Comparison of ENCODE assay signal across 20 cellular contexts in the genomic region with DNA sequence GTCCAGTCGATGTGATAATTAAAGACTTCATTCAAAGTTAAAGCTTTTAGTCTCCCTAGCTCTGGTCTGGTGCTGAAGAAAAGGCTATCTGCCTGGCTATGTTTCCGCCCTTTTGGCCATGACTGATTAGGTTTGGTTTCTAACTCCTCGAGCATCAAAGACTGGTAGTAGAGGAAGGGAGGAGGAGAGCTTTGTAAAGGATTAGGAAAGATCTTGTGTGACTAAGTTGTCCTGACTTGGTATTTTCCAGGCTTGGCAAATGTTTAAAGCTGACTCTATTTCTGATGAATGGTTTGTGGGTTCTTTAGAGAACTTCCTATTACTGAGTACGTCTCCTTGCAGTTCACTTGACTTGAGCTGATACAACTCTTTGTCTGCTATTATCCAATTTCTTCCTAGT.
DNase-seq lines count a peak whose midpoint lies in the region; ATAC-seq, FAIRE-seq and TF ChIP-seq lines count a peak whose summit lies in the region.
"Had no signal": no experiment of that assay in that cellular context is flagged by ENCODE, and none has a peak within 500 bp of the region (broad histone marks: within the 10 kb centered on the region; RNA-seq: fewer than 3 reads in every experiment).

No MANE protein-coding gene starts in this region.

- ATAC-seq in IMR-90 (ENCODE audit: low read depth) = peak; percentile 27; the same call in 1 of the 2 replicates
- ATAC-seq: activated CD4-positive, CD25-positive, alpha-beta regulatory T cell treated with anti-CD3 and anti-CD28 coated beads, Interleukin-2, amount 50 U/mL, for 24 hours; activated CD8-positive, alpha-beta memory T cell treated with anti-CD3 and anti-CD28 coated beads, Interleukin-2, amount 10 ng/mL, durations not matched to agents 7 days and 5 days had no signal

- no TSS peak for BruUV-seq in IMR-90 (replicated peaks; lab: Mats Ljungman, UMichigan)
- no TSS peak for BruUV-seq in mammary epithelial cell (replicated peaks; lab: Mats Ljungman, UMichigan)

- H3K4me1 ChIP-seq in IMR-90 (ENCODE audit: control insufficient read depth, insufficient read depth, low read length) = peaks cover 1% of the 10 kb centered on the region; the same call in 1 of the 2 replicates
- H3K4me1 ChIP-seq in mammary epithelial cell (ENCODE audit: insufficient read depth, low read length) = peaks cover 10% of the 10 kb centered on the region
- H3K4me1 ChIP-seq in hepatocyte (ENCODE audit: insufficient read depth) = no peaks in the 10 kb centered on the region
- H3K4me1 ChIP-seq in smooth muscle cell (ENCODE audit: low read depth) = peaks cover 11% of the 10 kb centered on the region
- H3K4me1 ChIP-seq: prostate gland had no signal

- no peak overlapping the region for H3K18ac ChIP-seq in IMR-90 (ENCODE audit: low read depth, low read length)

- no peaks in the 10 kb centered on the region for H3K9me1 ChIP-seq in IMR-90 (ENCODE audit: insufficient read depth, low read length)

- no peak for FAIRE-seq in H54 (lab: Jason Lieb, UNC)
- FAIRE-seq: RCC 7860 had no signal

- no peak for TF ChIP-seq POLR2A in IMR-90 (IDR thresholded peaks at IDR 0.05; ENCODE audit: low read depth, low read length)
- TF ChIP-seq POLR2A in H54 (IDR thresholded peaks at IDR 0.05; ENCODE audit: low read depth, low read length) = no peak

- no peak for TF ChIP-seq RAD21 in IMR-90 (IDR thresholded peaks at IDR 0.05; ENCODE audit: low read length)

- no peak overlapping the region for H2AFZ ChIP-seq in IMR-90 (replicated peaks; ENCODE audit: low read length, poor library complexity)
- H2AFZ ChIP-seq in mammary epithelial cell (ENCODE audit: low read depth, low read length) = peak overlapping the region; percentile 36
- no peak overlapping the region for H2AFZ ChIP-seq in hepatocyte
- H2AFZ ChIP-seq in smooth muscle cell (ENCODE audit: low read depth) = no peak overlapping the region

- H2AK9ac ChIP-seq in IMR-90 (replicated peaks; ENCODE audit: low read depth, low read length, poor library complexity) = no peak overlapping the region

- DNase-seq in IMR-90 (peak; percentile 64), mammary epithelial cell (peak; percentile 60), hepatocyte (ENCODE audit: low spot score) (peak; percentile 16), smooth muscle cell (lab: John Stamatoyannopoulos, UW; ENCODE audit: unreplicated experiment) (no peak), nucleus accumbens (lab: John Stamatoyannopoulos, UW) (no peak), H54 (ENCODE audit: insufficient read length, low spot score) (no peak), DMS 273 treated with DMSO at 0.1 percent for 48 hours (lab: John Stamatoyannopoulos, UW) (no peak)
- DNase-seq: activated CD8-positive, alpha-beta memory T cell treated with anti-CD3 and anti-CD28 coated beads, Interleukin-2, amount 10 ng/mL, durations not matched to agents 7 days and 5 days; activated gamma-delta T cell; CD4-positive, alpha-beta memory T cell; effector CD8-positive, alpha-beta T cell; immature natural killer cell; Karpas-422; NCI-H187; stimulated activated CD4-positive, alpha-beta T cell treated with anti-CD3 and anti-CD28 coated beads, Interleukin-15, amount 100 ng/mL, for 24 hours; T-helper 1 cell had no signal

- H2BK15ac ChIP-seq in IMR-90 (ENCODE audit: low read depth, low read length) = no peak overlapping the region

- H3K14ac ChIP-seq in IMR-90 (replicated peaks; ENCODE audit: low read depth, low read length) = no peak overlapping the region

- H3K9me2 ChIP-seq in hepatocyte (replicated peaks; ENCODE audit: insufficient read depth) = no peaks in the 10 kb centered on the region

- H3K9me3 ChIP-seq in IMR-90 (ENCODE audit: control insufficient read depth, insufficient read depth, low read length) (no peaks in the 10 kb centered on the region), mammary epithelial cell (replicated peaks; ENCODE audit: insufficient read depth, low read length) (no peaks in the 10 kb centered on the region), hepatocyte (ENCODE audit: low read depth) (no peaks in the 10 kb centered on the region), smooth muscle cell (replicated peaks; ENCODE audit: low read depth) (no peaks in the 10 kb centered on the region)
- H3K9me3 ChIP-seq: prostate gland had no signal

- H3K79me1 ChIP-seq in IMR-90 (ENCODE audit: low read depth in 1 of 2, low read length in 2 of 2) = no peaks in the 10 kb centered on the region

- no peak overlapping the region for H2AK5ac ChIP-seq in IMR-90 (ENCODE audit: low read depth, low read length)

- POLR2A ChIA-PET in IMR-90 (lab: Charles Lee; ENCODE audit: unreplicated experiment) = interaction anchor here (0.6 kb wide), 1 partner anchor 10 kb away, joined by 5 read pairs; no protein-coding TSS in a partner anchor

- H4K91ac ChIP-seq in IMR-90 (ENCODE audit: insufficient read depth, low read depth, low read length) = no peak overlapping the region

- CTCF ChIA-PET in IMR-90 (lab: Yijun Ruan, JAX) (interaction anchor here (1.6 kb wide), 1 partner anchor 9 kb away, joined by 7 read pairs; no protein-coding TSS in a partner anchor), mammary epithelial cell (lab: Charles Lee; ENCODE audit: low non-redundant PET) (no interaction called here)

- no peak overlapping the region for H3K23ac ChIP-seq in IMR-90 (ENCODE audit: low read depth, low read length)

- 43% methylated on average over 2 of the region's 4 CpGs; no CpG with 5 or more reads in 1 of the 2 experiments for WGBS in IMR-90 (ENCODE audit: extremely low coverage in 2 of 2, insufficient read length in 1 of 2), 2 experiments
- WGBS in mammary epithelial cell (ENCODE audit: low coverage, missing lambda C conversion rate) = 86% methylated on average over 4 of the region's 4 CpGs
- WGBS in hepatocyte (ENCODE audit: low lambda C conversion rate, missing lambda C conversion rate) = 55% methylated on average over 4 of the region's 4 CpGs
- 9% methylated on average over 4 of the region's 4 CpGs for WGBS in smooth muscle cell (ENCODE audit: low lambda C conversion rate)

- H3K4me3 ChIP-seq in IMR-90 (ENCODE audit: insufficient read depth, low read depth, low read length) (no peak overlapping the region), mammary epithelial cell (replicated peaks in 1 of 3; ENCODE audit: insufficient read depth in 1 of 3, low read depth in 2 of 3, low read length in 3 of 3) (no peak overlapping the region), hepatocyte (no peak overlapping the region), smooth muscle cell (no peak overlapping the region)
- H3K4me3 ChIP-seq: cardiac muscle cell, prostate gland had no signal

- H3K27ac ChIP-seq in IMR-90 (ENCODE audit: insufficient read depth, low read length) (no peak overlapping the region), mammary epithelial cell (ENCODE audit: insufficient read depth, low read depth, low read length) (peak overlapping the region; percentile 10), hepatocyte (no peak overlapping the region), smooth muscle cell (ENCODE audit: low read depth) (peak overlapping the region; percentile 77)
- H3K27ac ChIP-seq: cardiac muscle cell, prostate gland had no signal

- no peak overlapping the region for H3K4me2 ChIP-seq in IMR-90 (ENCODE audit: low read depth, low read length)
- H3K4me2 ChIP-seq in mammary epithelial cell (ENCODE audit: insufficient read depth, low read depth, low read length) = no peak overlapping the region
- H3K4me2 ChIP-seq in hepatocyte = no peak overlapping the region
- H3K4me2 ChIP-seq in smooth muscle cell = peak overlapping the region; percentile 78

- no peak overlapping the region for H4K8ac ChIP-seq in IMR-90 (ENCODE audit: low read depth in 2 of 2, low read length in 2 of 2)

- H2BK120ac ChIP-seq in IMR-90 (ENCODE audit: low read depth, low read length) = no peak overlapping the region

- no peak overlapping the region for H3K4ac ChIP-seq in IMR-90 (ENCODE audit: low read depth, low read length)

- dilution Hi-C loops in IMR-90 (cut with HindIII; ENCODE audit: low sequenced_read_pairs, unreplicated experiment) = no loop called here
- dilution Hi-C loops in mammary epithelial cell (cut with HindIII; ENCODE audit: low sequenced_read_pairs) = no loop called here

- in situ Hi-C loops in IMR-90 (cut with MboI; ENCODE audit: low sequenced_read_pairs) = no loop called here
- in situ Hi-C loops in mammary epithelial cell (cut with MboI; ENCODE audit: low sequenced_read_pairs in 2 of 2) = no loop called here

- no peak overlapping the region for H3K56ac ChIP-seq in IMR-90 (ENCODE audit: extremely low read depth, insufficient read depth, low read length)

- H4K5ac ChIP-seq in IMR-90 (ENCODE audit: low read depth, low read length) = no peak overlapping the region

- intact Hi-C loops in IMR-90 (cut with micrococcal nuclease) (no loop called here), mammary epithelial cell (cut with micrococcal nuclease) (no loop called here)

- no peaks in the 10 kb centered on the region for H3K79me2 ChIP-seq in mammary epithelial cell (ENCODE audit: insufficient read depth, low read length)
- no peaks in the 10 kb centered on the region for H3K79me2 ChIP-seq in hepatocyte
- no peaks in the 10 kb centered on the region for H3K79me2 ChIP-seq in smooth muscle cell (ENCODE audit: low read depth)

- H3K36me3 ChIP-seq in IMR-90 (ENCODE audit: control insufficient read depth, insufficient read depth, low read length) (no peaks in the 10 kb centered on the region), mammary epithelial cell (ENCODE audit: insufficient read depth, low read length) (no peaks in the 10 kb centered on the region), hepatocyte (replicated peaks; ENCODE audit: insufficient read depth, low read depth) (no peaks in the 10 kb centered on the region), smooth muscle cell (ENCODE audit: low read depth) (no peaks in the 10 kb centered on the region)
- H3K36me3 ChIP-seq: cardiac muscle cell, prostate gland had no signal

- H4K20me1 ChIP-seq in IMR-90 (ENCODE audit: insufficient read depth, low read length) = no peaks in the 10 kb centered on the region
- no peaks in the 10 kb centered on the region for H4K20me1 ChIP-seq in mammary epithelial cell (ENCODE audit: insufficient read depth, low read length)
- no peaks in the 10 kb centered on the region for H4K20me1 ChIP-seq in hepatocyte (ENCODE audit: insufficient read depth, poor library complexity, severe bottlenecking)
- no peaks in the 10 kb centered on the region for H4K20me1 ChIP-seq in smooth muscle cell (ENCODE audit: low read depth)

- H3K27me3 ChIP-seq in IMR-90 (ENCODE audit: control insufficient read depth, insufficient read depth, low read length) = no peaks in the 10 kb centered on the region
- no peaks in the 10 kb centered on the region for H3K27me3 ChIP-seq in mammary epithelial cell (ENCODE audit: insufficient read depth, low read length)
- no peaks in the 10 kb centered on the region for H3K27me3 ChIP-seq in hepatocyte
- H3K27me3 ChIP-seq in smooth muscle cell (ENCODE audit: low read depth) = no peaks in the 10 kb centered on the region
- H3K27me3 ChIP-seq: cardiac muscle cell had no signal

- TF ChIP-seq CTCF in IMR-90 (conservative IDR thresholded peaks at IDR 0.05; ENCODE audit: low read depth, low read length) (no peak), mammary epithelial cell (conservative IDR thresholded peaks at IDR 0.05 in 1 of 2, IDR thresholded peaks at IDR 0.05 in 1 of 2; ENCODE audit: extremely low read depth in 1 of 2, insufficient read depth in 1 of 2, low read depth in 1 of 2, low read length in 2 of 2) (no peak), hepatocyte (IDR thresholded peaks at IDR 0.05; ENCODE audit: poor library complexity) (no peak), smooth muscle cell (IDR thresholded peaks at IDR 0.05; ENCODE audit: borderline replicate concordance, insufficient read depth, poor library complexity, severe bottlenecking) (no peak)

- no peak overlapping the region for H2BK5ac ChIP-seq in IMR-90 (ENCODE audit: low read depth, low read length, poor library complexity, severe bottlenecking)

- no peak overlapping the region for H3K9ac ChIP-seq in IMR-90 (ENCODE audit: low read depth, low read length)
- no peak overlapping the region for H3K9ac ChIP-seq in mammary epithelial cell (ENCODE audit: insufficient read depth, low read length)
- no peak overlapping the region for H3K9ac ChIP-seq in smooth muscle cell (ENCODE audit: low read depth)

- H3F3A ChIP-seq in smooth muscle cell (ENCODE audit: low read depth) = no peaks in the 10 kb centered on the region

- no peak overlapping the region for H2BK20ac ChIP-seq in IMR-90 (ENCODE audit: low read depth, low read length)

Comparison
In these comparisons a context has a peak if more than half of its experiments do, and no peak if none do; other contexts are left out.
1. DNase-seq: peak in IMR-90 (single experiment), mammary epithelial cell (single experiment) and hepatocyte (single experiment); none in smooth muscle cell (single experiment), nucleus accumbens (0 of 56), H54 (single experiment) and DMS 273 treated with DMSO at 0.1 percent for 48 hours (single experiment).
2. H3K27ac ChIP-seq: peak in mammary epithelial cell (single experiment) and smooth muscle cell (single experiment); none in IMR-90 (single experiment) and hepatocyte (single experiment).